In the genomic region with DNA sequence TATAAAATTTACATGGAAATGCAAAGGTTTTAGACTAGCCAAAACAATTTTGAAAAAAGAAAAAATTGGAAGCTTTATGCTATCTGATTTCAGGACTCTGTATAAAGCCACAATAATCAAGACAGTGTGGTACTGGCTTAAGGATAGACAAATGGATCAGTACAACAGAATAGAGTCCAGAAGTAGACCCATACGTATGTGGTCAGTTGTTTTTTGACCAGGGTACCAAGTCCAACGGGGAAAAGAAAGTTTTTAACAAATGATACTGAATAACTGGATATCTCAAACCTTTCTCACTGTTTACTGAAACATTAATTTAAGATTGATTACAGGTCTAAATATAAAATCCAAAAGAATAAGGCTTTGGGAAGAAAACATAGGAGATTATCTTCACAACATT, we compare ENCODE assay signal across 24 cellular contexts.
"Had no signal": no experiment of that assay in that cellular context is flagged by ENCODE, and none has a peak within 500 bp of the region (broad histone marks: within the 10 kb centered on the region; RNA-seq: fewer than 3 reads in every experiment).

No MANE protein-coding gene starts in this region.

- H3K9me3 ChIP-seq: ovary, right atrium auricular region, stomach, testis, thyroid gland, transverse colon, upper lobe of left lung, vagina had no signal

- H3K27me3 ChIP-seq: ovary, right atrium auricular region, stomach, testis, thyroid gland, transverse colon, upper lobe of left lung, vagina had no signal

- H3K4me3 Mint-ChIP-seq: immature natural killer cell; mesothelial cell of epicardium; naive B cell; natural killer cell; stimulated activated naive B cell treated with anti-CD40 and anti-IgM and Interleukin-4, amounts not matched to agents 10 μg/mL and 1 μg/mL and 100 μg/mL, for 72 hours had no signal

- H3K27me3 Mint-ChIP-seq: naive B cell; progenitor cell of endocrine pancreas; stimulated activated naive B cell treated with anti-CD40 and anti-IgM and Interleukin-4, amounts not matched to agents 10 μg/mL and 1 μg/mL and 100 μg/mL, for 72 hours had no signal

- H3K36me3 ChIP-seq: ovary, thyroid gland had no signal

- H3K4me3 ChIP-seq: lung, ovary, right atrium auricular region, skin epidermis, stomach, testis, thyroid gland, transverse colon, upper lobe of left lung, vagina had no signal

- H3K9me3 Mint-ChIP-seq: natural killer cell; stimulated activated naive B cell treated with anti-CD40 and anti-IgM and Interleukin-4, amounts not matched to agents 10 μg/mL and 1 μg/mL and 100 μg/mL, for 72 hours had no signal

- H3K27ac Mint-ChIP-seq: mesothelial cell of epicardium; natural killer cell; progenitor cell of endocrine pancreas; stimulated activated naive B cell treated with anti-CD40 and anti-IgM and Interleukin-4, amounts not matched to agents 10 μg/mL and 1 μg/mL and 100 μg/mL, for 72 hours had no signal

- H3K4me1 ChIP-seq: testis, transverse colon, vagina had no signal

- H3K27ac ChIP-seq: ovary, right atrium auricular region, skin epidermis, stomach, testis, thyroid gland, transverse colon, upper lobe of left lung, vagina had no signal

- DNase-seq: hypothalamus; immature natural killer cell; mesendoderm; naive B cell; natural killer cell; ovary; stimulated activated CD4-positive, alpha-beta T cell treated with anti-CD3 and anti-CD28 coated beads, Interleukin-12 subunit alpha, Interleukin-12 subunit beta, amount 100 ng/mL, for 4 hours; stimulated activated CD4-positive, alpha-beta T cell treated with anti-CD3 and anti-CD28 coated beads, Interleukin-15, amount 100 ng/mL, for 24 hours; stimulated activated CD4-positive, alpha-beta T cell treated with anti-CD3 and anti-CD28 coated beads, Interleukin-2, amount 100 ng/mL, for 24 hours; stimulated activated CD4-positive, alpha-beta T cell treated with anti-CD3 and anti-CD28 coated beads, Interleukin-4, amount 100 ng/mL, for 1 hour; stimulated activated naive B cell treated with anti-CD40 and anti-IgM and Interleukin-4, amounts not matched to agents 10 μg/mL and 1 μg/mL and 100 μg/mL, for 72 hours; stimulated activated naive CD8-positive, alpha-beta T cell treated with anti-CD3 and anti-CD28 coated beads, Interleukin-15, Interleukin-2, amounts not matched to agents 100 U/mL and 50 U/mL, for 24 hours; stomach; testis; thyroid gland; transverse colon; upper lobe of left lung had no signal

- H3K4me1 Mint-ChIP-seq: immature natural killer cell, naive B cell had no signal

- ATAC-seq: natural killer cell; sciatic nerve; stimulated activated naive B cell treated with anti-CD40 and anti-IgM and Interleukin-4, amounts not matched to agents 10 μg/mL and 1 μg/mL and 100 μg/mL, for 72 hours; stimulated activated naive CD8-positive, alpha-beta T cell treated with anti-CD3 and anti-CD28 coated beads, Interleukin-15, Interleukin-2, amounts not matched to agents 100 U/mL and 50 U/mL, for 24 hours had no signal
